In the genomic region with DNA sequence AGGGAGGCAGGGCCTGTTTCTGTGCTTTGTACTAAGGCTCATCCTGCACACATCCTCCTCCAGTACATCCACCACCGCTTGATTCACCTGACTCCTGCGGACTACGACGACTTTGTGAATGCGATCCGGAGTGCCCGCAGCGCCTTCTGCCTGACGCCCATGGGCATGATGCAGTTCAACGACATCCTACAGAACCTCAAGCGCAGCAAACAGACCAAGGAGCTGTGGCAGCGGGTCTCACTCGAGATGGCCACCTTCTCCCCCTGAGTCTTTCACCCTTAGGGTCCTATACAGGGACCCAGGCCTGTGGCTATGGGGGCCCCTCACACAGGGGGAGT, we compare ENCODE assay signal across 21 cellular contexts. TPM values are rescaled to one million over a fixed set of nuclear protein-coding genes. Genes with fewer than 3 reads are reported as not detected.
A peak's percentile ranks its signal among the peaks of the same experiment; 100 is the strongest.
DNase-seq lines count a peak whose midpoint lies in the region; ATAC-seq, FAIRE-seq and TF ChIP-seq lines count a peak whose summit lies in the region.
"Had no signal": no experiment of that assay in that cellular context is flagged by ENCODE, and none has a peak within 500 bp of the region (broad histone marks: within the 10 kb centered on the region; RNA-seq: fewer than 3 reads in every experiment).

No MANE protein-coding gene starts in this region.

- in situ Hi-C loops in K562 (cut with MboI) = no loop called here

- CTCF ChIA-PET in HEK293 (lab: Yijun Ruan, JAX) (interaction anchor here (0.6 kb wide), 1 partner anchor 8 kb away, joined by 3 read pairs; no protein-coding TSS in a partner anchor), K562 (lab: Yijun Ruan, JAX; ENCODE audit: low intra/inter-chr PET ratio) (no interaction called here)

- no peaks in the 10 kb centered on the region; the same call in none of the 2 replicates for H4K20me1 ChIP-seq in K562 (replicated peaks; ENCODE audit: control insufficient read depth, insufficient read depth, low read length)

- no peak overlapping the region for H2AFZ ChIP-seq in K562 (ENCODE audit: low read depth, low read length)

- ATAC-seq in K562 = peak; percentile 1; the same call in 2 of the 3 replicates
- ATAC-seq in GM21390 (IDR thresholded peaks at IDR 0.05; ENCODE audit: unreplicated experiment) = no peak
- no peak for ATAC-seq in HG03565 (IDR thresholded peaks at IDR 0.05; ENCODE audit: unreplicated experiment)

- no peaks in the 10 kb centered on the region for H3K27me3 ChIP-seq in K562 (ENCODE audit: control insufficient read depth in 2 of 2, insufficient read depth in 2 of 2, low read length in 2 of 2)
- H3K27me3 ChIP-seq: SJCRH30 had no signal

- H3K4me2 ChIP-seq in K562 (ENCODE audit: insufficient read depth, low read length) = no peak overlapping the region

- no peak for TF ChIP-seq CTCF in HEK293 (tag by site-specific recombination; IDR thresholded peaks at IDR 0.05)
- TF ChIP-seq CTCF in K562 (IDR thresholded peaks at IDR 0.05 in 2 of 3, conservative IDR thresholded peaks at IDR 0.05 in 1 of 3; ENCODE audit: insufficient read depth in 2 of 3, low read depth in 1 of 3, low read length in 3 of 3) = no peak

- peaks cover 99% of the 10 kb centered on the region for H3K36me3 Mint-ChIP-seq in activated T-cell treated with anti-CD3 and anti-CD28 coated beads, Interleukin-2, amount 50 U/mL, for 24 hours (ENCODE audit: low read depth)

- peak; percentile 47; the same call in 1 of the 2 replicates for TF ChIP-seq POLR2A in K562 (conservative IDR thresholded peaks at IDR 0.05)

- no peaks in the 10 kb centered on the region for H3K9me3 ChIP-seq in HEK293 (ENCODE audit: control insufficient read depth, insufficient read depth, low read depth, low read length)
- H3K9me3 ChIP-seq in K562 (replicated peaks; ENCODE audit: control insufficient read depth, insufficient read depth, low read depth, low read length) = no peaks in the 10 kb centered on the region
- H3K9me3 ChIP-seq: HAP-1, SJCRH30 had no signal

- no peak for FAIRE-seq in K562 (lab: Jason Lieb, UNC)

- intact Hi-C loops in K562 (cut with micrococcal nuclease) = no loop called here
- intact Hi-C loops in posterior vena cava (cut with DNase I) = no loop called here

- H3K36me3 ChIP-seq in HEK293 (ENCODE audit: control insufficient read depth in 2 of 2, insufficient read depth in 1 of 2, low read length in 2 of 2) = peaks cover 22 to 97% of the 10 kb centered on the region in 2 experiments
- H3K36me3 ChIP-seq in K562 (ENCODE audit: control insufficient read depth, insufficient read depth, low read length) = peaks cover 93% of the 10 kb centered on the region

- POLR2A ChIA-PET in HEK293 (lab: Yijun Ruan, JAX) = interaction anchor here (2.6 kb wide), 1 partner anchor 8 kb away, joined by 15 read pairs; no protein-coding TSS in a partner anchor
- POLR2A ChIA-PET in K562 (lab: Yijun Ruan, JAX) = interaction anchor here (0.9 to 9.0 kb wide), 4 partner anchors 8 to 21 kb away, joined by 4 to 61 read pairs (median 30); a partner anchor contains a TSS

- no peaks in the 10 kb centered on the region for H3K9me3 Mint-ChIP-seq in activated T-cell treated with anti-CD3 and anti-CD28 coated beads, Interleukin-2, amount 50 U/mL, for 24 hours

- H3K27ac ChIP-seq in HEK293 (ENCODE audit: extremely low read depth, low read depth, low read length) = no peak overlapping the region
- no peak overlapping the region for H3K27ac ChIP-seq in K562 (ENCODE audit: extremely low read depth, low read depth, low read length)
- H3K27ac ChIP-seq: SJCRH30 had no signal

- no peak overlapping the region for H3K4me3 ChIP-seq in HEK293 (ENCODE audit: low read depth, low read length)
- no peak overlapping the region for H3K4me3 ChIP-seq in K562
- H3K4me3 ChIP-seq: HAP-1, SJCRH30 had no signal

- DNase-seq in activated T-cell treated with anti-CD3 and anti-CD28 coated beads, Interleukin-2, amount 50 U/mL, for 24 hours = no peak
- no peak for DNase-seq in activated T-cell treated with anti-CD3 and anti-CD28 coated beads, Interleukin-2, amount 50 U/mL, for 48 hours
- DNase-seq in K562 (ENCODE audit: extremely low read depth in 1 of 4, low spot score in 3 of 4) (no peak), posterior vena cava (ENCODE audit: low spot score) (peak; percentile 51), NCI-H526 (lab: John Stamatoyannopoulos, UW) (no peak)
- DNase-seq: 8988T, DMS79 treated with DMSO at 0.1 percent for 48 hours, KG1, MV-4-11, NCI-H1417, NCI-H187, NCI-H2107, NCI-H2227 treated with DMSO at 0.1 percent for 48 hours, NCI-H510A treated with DMSO at 0.1 percent for 48 hours, NCI-H82, SJCRH30 had no signal

- H3K9me1 ChIP-seq in K562 (ENCODE audit: control insufficient read depth, insufficient read depth, low read length) = peaks cover 8% of the 10 kb centered on the region

- no peak overlapping the region for H3K4me3 Mint-ChIP-seq in activated T-cell treated with anti-CD3 and anti-CD28 coated beads, Interleukin-2, amount 50 U/mL, for 24 hours
- H3K4me3 Mint-ChIP-seq: CD14-positive monocyte had no signal

- peak overlapping the region; percentile 73 for H3K27ac Mint-ChIP-seq in activated T-cell treated with anti-CD3 and anti-CD28 coated beads, Interleukin-2, amount 50 U/mL, for 24 hours

- H3K4me1 Mint-ChIP-seq in activated T-cell treated with anti-CD3 and anti-CD28 coated beads, Interleukin-2, amount 50 U/mL, for 24 hours (ENCODE audit: low read depth) = peaks cover 17% of the 10 kb centered on the region

- TF ChIP-seq RAD21 in K562 (CRISPR knock-in tag; conservative IDR thresholded peaks at IDR 0.05 in 1 of 2, IDR thresholded peaks at IDR 0.05 in 1 of 2) = no peak

- H3K79me2 ChIP-seq in K562 (ENCODE audit: control insufficient read depth, insufficient read depth, low read length) = no peaks in the 10 kb centered on the region

- TF ChIP-seq EP300 in K562 (IDR thresholded peaks at IDR 0.05; ENCODE audit: low read length) = no peak

- no peaks in the 10 kb centered on the region for H3K27me3 Mint-ChIP-seq in activated T-cell treated with anti-CD3 and anti-CD28 coated beads, Interleukin-2, amount 50 U/mL, for 24 hours

- WGBS in K562 (ENCODE audit: insufficient coverage, low coverage, missing lambda C conversion rate) = 93% methylated on average over 13 of the region's 13 CpGs

- H3K4me1 ChIP-seq in HEK293 (ENCODE audit: control insufficient read depth, insufficient read depth, low read length) (no peaks in the 10 kb centered on the region), K562 (replicated peaks in 1 of 2; ENCODE audit: control insufficient read depth in 2 of 2, insufficient read depth in 2 of 2, low read length in 2 of 2) (peaks cover 0 to 10% of the 10 kb centered on the region in 2 experiments; a peak in 2 of 5 replicates)
- H3K4me1 ChIP-seq: HAP-1, SJCRH30 had no signal

- H3K9ac ChIP-seq in K562 (ENCODE audit: insufficient read depth in 1 of 2, low read depth in 2 of 2, low read length in 2 of 2) = no peak overlapping the region

- no TSS peak for BruUV-seq in K562 (replicated peaks; lab: Mats Ljungman, UMichigan)

RNA-seq across cellular contexts. Expression of a gene that starts 10.2 kb away (rescaled TPM):
- 130 and 235 TPM in 2 replicates for total RNA-seq in K562 (2011; cell fraction: chromatin; rRNA removed; ENCODE audit: low replicate concordance)
- 102 and 121 TPM in 2 replicates for total RNA-seq in K562 (2011; cell fraction: nucleolus; rRNA removed)
- total RNA-seq in K562 (2011; cell fraction: nucleoplasm; rRNA removed) = 108 and 109 TPM in 2 replicates
- total RNA-seq in K562 (2014; rRNA removed) (27.2 and 32.1 TPM in 2 replicates), K562 (2014; rRNA removed; fragmentation: Illumina TruSeq; extraction: Trizol) (12.5 and 14.7 TPM in 2 replicates), K562 (2015; rRNA removed; fragmentation: Illumina TruSeq; extraction: Trizol) (18.2 and 19.6 TPM in 2 replicates), K562 (2021) (33.9 and 35.7 TPM in 2 replicates), posterior vena cava (10 to 100 TPM; 23.4 to 24.4 TPM)
- polyA plus RNA-seq in K562 (2011; rRNA removed) (23.8 and 31.6 TPM in 2 replicates), K562 (2014; fragmentation: Illumina TruSeq; extraction: Trizol) (22.6 TPM in 2 replicates), K562 (2014; fragmentation: Nextera tagmentation; extraction: Ambion mirVana) (1 to 10 TPM; 4.7 to 6.3 TPM), K562 (2014; rRNA removed) (30.5 and 31.4 TPM in 2 replicates)
- polyA plus RNA-seq in K562 (2011; cell fraction: cytosol; rRNA removed) = 23.7 and 30.6 TPM in 2 replicates
- polyA plus RNA-seq in K562 (2011; cell fraction: nucleus; rRNA removed) = 99.8 and 108 TPM in 2 replicates
- 42.1 and 123 TPM in 2 replicates for polyA plus RNA-seq in K562 (2012)
- 22.0 and 23.5 TPM in 2 replicates for polyA minus RNA-seq in K562 (2011; rRNA and poly(A)+ RNA removed)
- 12.5 and 14.2 TPM in 2 replicates for polyA minus RNA-seq in K562 (2011; cell fraction: cytosol; rRNA and poly(A)+ RNA removed)
- polyA minus RNA-seq in K562 (2011; cell fraction: nucleus; rRNA and poly(A)+ RNA removed) = 44.3 and 53.9 TPM in 2 replicates

RNA-seq across cellular contexts. Expression of a gene that starts 15.8 kb away (rescaled TPM):
- total RNA-seq in K562 (2011; cell fraction: chromatin; rRNA removed; ENCODE audit: low replicate concordance) = 202 and 543 TPM in 2 replicates
- total RNA-seq in K562 (2011; cell fraction: nucleolus; rRNA removed) = 249 and 295 TPM in 2 replicates
- total RNA-seq in K562 (2011; cell fraction: nucleoplasm; rRNA removed) = 177 and 202 TPM in 2 replicates
- total RNA-seq in K562 (2014; rRNA removed) = 21.9 and 34.2 TPM in 2 replicates
- 14.9 and 15.0 TPM in 2 replicates for total RNA-seq in K562 (2014; rRNA removed; fragmentation: Illumina TruSeq; extraction: Trizol)
- 26.7 and 30.0 TPM in 2 replicates for total RNA-seq in K562 (2015; rRNA removed; fragmentation: Illumina TruSeq; extraction: Trizol)
- total RNA-seq in K562 (2021) = 43.4 and 45.6 TPM in 2 replicates
- 35.1 and 76.4 TPM in 2 replicates for polyA plus RNA-seq in K562 (2011; rRNA removed)
- polyA plus RNA-seq in K562 (2011; cell fraction: cytosol; rRNA removed) = 51.3 and 87.4 TPM in 2 replicates
- polyA plus RNA-seq in K562 (2011; cell fraction: nucleus; rRNA removed) = 367 and 476 TPM in 2 replicates
- polyA plus RNA-seq in K562 (2012) = 41.4 and 84.7 TPM in 2 replicates
- polyA plus RNA-seq in K562 (2014; fragmentation: Illumina TruSeq; extraction: Trizol) = 40.7 and 51.3 TPM in 2 replicates
- 1 to 10 TPM; 5.6 to 6.2 TPM for polyA plus RNA-seq in K562 (2014; fragmentation: Nextera tagmentation; extraction: Ambion mirVana)
- polyA plus RNA-seq in K562 (2014; rRNA removed) = 38.4 and 47.8 TPM in 2 replicates
- 34.3 and 47.0 TPM in 2 replicates for polyA minus RNA-seq in K562 (2011; rRNA and poly(A)+ RNA removed)
- 38.9 and 42.1 TPM in 2 replicates for polyA minus RNA-seq in K562 (2011; cell fraction: cytosol; rRNA and poly(A)+ RNA removed)
- polyA minus RNA-seq in K562 (2011; cell fraction: nucleus; rRNA and poly(A)+ RNA removed) = 56.4 and 72.0 TPM in 2 replicates
- total RNA-seq in posterior vena cava = 10 to 100 TPM; 73.4 to 92.0 TPM

RNA-seq across cellular contexts. Expression of a gene that starts 19.4 kb away (rescaled TPM):
- 21.6 and 37.5 TPM in 2 replicates for total RNA-seq in K562 (2011; cell fraction: chromatin; rRNA removed; ENCODE audit: low replicate concordance)
- 20.1 and 25.8 TPM in 2 replicates for total RNA-seq in K562 (2011; cell fraction: nucleolus; rRNA removed)
- 37.9 and 46.2 TPM in 2 replicates for total RNA-seq in K562 (2011; cell fraction: nucleoplasm; rRNA removed)
- 82.9 and 130 TPM in 2 replicates for total RNA-seq in K562 (2014; rRNA removed)
- 68.2 and 79.6 TPM in 2 replicates for total RNA-seq in K562 (2014; rRNA removed; fragmentation: Illumina TruSeq; extraction: Trizol)
- 69.6 and 83.4 TPM in 2 replicates for total RNA-seq in K562 (2015; rRNA removed; fragmentation: Illumina TruSeq; extraction: Trizol)
- 52.9 and 54.9 TPM in 2 replicates for total RNA-seq in K562 (2021)
- polyA plus RNA-seq in K562 (2011; rRNA removed) = 84.9 and 110 TPM in 2 replicates
- 54.8 and 55.0 TPM in 2 replicates for polyA plus RNA-seq in K562 (2011; cell fraction: cytosol; rRNA removed)
- 33.4 and 48.1 TPM in 2 replicates for polyA plus RNA-seq in K562 (2011; cell fraction: nucleus; rRNA removed)
- polyA plus RNA-seq in K562 (2012) = 70.3 and 131 TPM in 2 replicates
- 59.5 and 75.0 TPM in 2 replicates for polyA plus RNA-seq in K562 (2014; fragmentation: Illumina TruSeq; extraction: Trizol)
- 100 to 1,000 TPM in 1 of 2 experiments, 10 to 100 TPM in 1; 89.7 to 114 TPM for polyA plus RNA-seq in K562 (2014; fragmentation: Nextera tagmentation; extraction: Ambion mirVana)
- polyA plus RNA-seq in K562 (2014; rRNA removed) = 126 and 135 TPM in 2 replicates
- polyA minus RNA-seq in K562 (2011; rRNA and poly(A)+ RNA removed) = 21.0 and 21.1 TPM in 2 replicates
- polyA minus RNA-seq in K562 (2011; cell fraction: cytosol; rRNA and poly(A)+ RNA removed) = 11.0 and 14.1 TPM in 2 replicates
- polyA minus RNA-seq in K562 (2011; cell fraction: nucleus; rRNA and poly(A)+ RNA removed) = 11.0 and 27.2 TPM in 2 replicates
- total RNA-seq in posterior vena cava = 10 to 100 TPM; 15.1 to 18.8 TPM

RNA-seq across cellular contexts. Expression of a gene that starts 57.0 kb away (rescaled TPM):
- total RNA-seq in K562 (2011; cell fraction: chromatin; rRNA removed; ENCODE audit: low replicate concordance) = 185 and 253 TPM in 2 replicates
- 121 and 131 TPM in 2 replicates for total RNA-seq in K562 (2011; cell fraction: nucleolus; rRNA removed)
- total RNA-seq in K562 (2011; cell fraction: nucleoplasm; rRNA removed) = 132 and 136 TPM in 2 replicates
- total RNA-seq in K562 (2014; rRNA removed) (70.5 and 99.4 TPM in 2 replicates), K562 (2014; rRNA removed; fragmentation: Illumina TruSeq; extraction: Trizol) (48.6 and 48.7 TPM in 2 replicates), K562 (2015; rRNA removed; fragmentation: Illumina TruSeq; extraction: Trizol) (55.5 and 59.4 TPM in 2 replicates), K562 (2021) (103 and 115 TPM in 2 replicates), posterior vena cava (10 to 100 TPM; 51.3 to 51.4 TPM)
- polyA plus RNA-seq in K562 (2011; rRNA removed) (97.4 and 150 TPM in 2 replicates), K562 (2014; fragmentation: Illumina TruSeq; extraction: Trizol) (108 and 110 TPM in 2 replicates), K562 (2014; fragmentation: Nextera tagmentation; extraction: Ambion mirVana) (10 to 100 TPM; 19.0 to 88.4 TPM), K562 (2014; rRNA removed) (64.7 and 68.8 TPM in 2 replicates)
- polyA plus RNA-seq in K562 (2011; cell fraction: cytosol; rRNA removed) = 116 and 140 TPM in 2 replicates
- polyA plus RNA-seq in K562 (2011; cell fraction: nucleus; rRNA removed) = 227 TPM in 2 replicates
- polyA plus RNA-seq in K562 (2012) = 94.4 and 137 TPM in 2 replicates
- polyA minus RNA-seq in K562 (2011; rRNA and poly(A)+ RNA removed) = 164 and 184 TPM in 2 replicates
- 98.3 and 102 TPM in 2 replicates for polyA minus RNA-seq in K562 (2011; cell fraction: cytosol; rRNA and poly(A)+ RNA removed)
- polyA minus RNA-seq in K562 (2011; cell fraction: nucleus; rRNA and poly(A)+ RNA removed) = 40.7 and 54.6 TPM in 2 replicates
